Comparison of ENCODE assay signal across 27 cellular contexts in the genomic region with DNA sequence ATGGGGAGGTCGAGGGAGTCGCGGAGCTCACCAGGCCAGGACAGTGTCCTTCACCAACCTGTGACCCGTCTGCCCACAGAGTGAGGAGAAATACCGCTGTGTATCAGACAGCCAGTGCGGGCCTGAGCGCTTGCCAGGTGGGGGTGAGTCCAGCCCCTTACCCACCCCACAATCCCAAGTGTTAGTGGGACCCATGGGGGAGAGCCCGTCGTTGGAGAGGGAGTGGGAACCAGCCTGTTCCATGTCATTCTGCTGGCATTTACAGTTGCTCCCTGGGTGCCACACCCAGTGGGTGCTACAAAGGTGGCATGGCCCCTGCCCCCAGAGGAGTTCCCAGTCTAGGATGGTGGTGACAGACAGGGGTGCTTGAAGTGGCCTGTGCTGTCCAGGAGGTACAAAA. TPM values are rescaled to one million over a fixed set of nuclear protein-coding genes. Genes with fewer than 3 reads are reported as not detected.
DNase-seq lines count a peak whose midpoint lies in the region; ATAC-seq and TF ChIP-seq lines count a peak whose summit lies in the region.
"Had no signal": no experiment of that assay in that cellular context is flagged by ENCODE, and none has a peak within 500 bp of the region (broad histone marks: within the 10 kb centered on the region; RNA-seq: fewer than 3 reads in every experiment).

No MANE protein-coding gene starts in this region.

- no peaks in the 10 kb centered on the region for H3K36me3 Mint-ChIP-seq in activated CD4-positive, alpha-beta T cell treated with anti-CD3 and anti-CD28 coated beads, Interleukin-2, amount 10 ng/mL, durations not matched to agents 7 days and 5 days (ENCODE audit: low read depth)
- H3K36me3 Mint-ChIP-seq in T-helper 17 cell (ENCODE audit: low read depth) = no peaks in the 10 kb centered on the region
- H3K36me3 Mint-ChIP-seq in nephron progenitor cell (ENCODE audit: low read depth) = peaks cover 8% of the 10 kb centered on the region
- H3K36me3 Mint-ChIP-seq in stimulated activated effector memory CD8-positive, alpha-beta T cell treated with anti-CD3 and anti-CD28 coated beads, Interleukin-12 subunit alpha, Interleukin-12 subunit beta, amount 100 ng/mL, for 72 hours = no peaks in the 10 kb centered on the region
- H3K36me3 Mint-ChIP-seq: CD4-positive, CD25-positive, alpha-beta regulatory T cell had no signal

- H3K9me3 Mint-ChIP-seq in activated CD4-positive, alpha-beta T cell treated with anti-CD3 and anti-CD28 coated beads, Interleukin-2, amount 10 ng/mL, durations not matched to agents 7 days and 5 days = peaks cover 5% of the 10 kb centered on the region
- peaks cover 17% of the 10 kb centered on the region for H3K9me3 Mint-ChIP-seq in nephron progenitor cell
- no peaks in the 10 kb centered on the region for H3K9me3 Mint-ChIP-seq in stimulated activated effector memory CD8-positive, alpha-beta T cell treated with anti-CD3 and anti-CD28 coated beads, Interleukin-12 subunit alpha, Interleukin-12 subunit beta, amount 100 ng/mL, for 72 hours

- DNase-seq in activated CD4-positive, alpha-beta T cell treated with anti-CD3 and anti-CD28 coated beads, Interleukin-2, amount 10 ng/mL, durations not matched to agents 7 days and 5 days = no peak
- no peak for DNase-seq in activated CD4-positive, alpha-beta T cell treated with anti-CD3 and anti-CD28 coated beads, Interleukin-2, amount 50 U/mL, for 1 hour
- DNase-seq in T-helper 17 cell (no peak), nephron progenitor cell (no peak), midbrain (lab: John Stamatoyannopoulos, UW) (no peak), ecto neural progenitor cell (ENCODE audit: low spot score) (no peak)
- no peak for DNase-seq in stimulated activated effector memory CD8-positive, alpha-beta T cell treated with anti-CD3 and anti-CD28 coated beads, Interleukin-12 subunit alpha, Interleukin-12 subunit beta, amount 100 ng/mL, for 72 hours (ENCODE audit: low spot score in 2 of 2)
- DNase-seq: ACHN; CD4-positive, CD25-positive, alpha-beta regulatory T cell; DMS153; DND-41; H7; HFFc6; KBM-7; MG63; NCI-H1105 treated with DMSO at 0.1 percent for 48 hours; NCI-H146; NCI-H2029; NCI-H446 treated with DMSO at 0.1 percent for 48 hours; NCI-H526; NK-92 treated with Interleukin-12 subunit alpha and Interleukin-12 subunit beta, amount 100 ng/mL, for 24 hours; PC-9 had no signal

- POLR2A ChIA-PET in activated CD4-positive, alpha-beta T cell treated with anti-CD3 and anti-CD28 coated beads, Interleukin-2, amount 10 ng/mL, durations not matched to agents 7 days and 5 days (lab: Charles Lee) = no interaction called here

- no peak overlapping the region for H3K4me3 Mint-ChIP-seq in activated CD4-positive, alpha-beta T cell treated with anti-CD3 and anti-CD28 coated beads, Interleukin-2, amount 10 ng/mL, durations not matched to agents 7 days and 5 days
- H3K4me3 Mint-ChIP-seq in T-helper 17 cell (no peak overlapping the region), nephron progenitor cell (peak overlapping the region; percentile 46)
- no peak overlapping the region for H3K4me3 Mint-ChIP-seq in stimulated activated effector memory CD8-positive, alpha-beta T cell treated with anti-CD3 and anti-CD28 coated beads, Interleukin-12 subunit alpha, Interleukin-12 subunit beta, amount 100 ng/mL, for 72 hours
- H3K4me3 Mint-ChIP-seq: CD4-positive, CD25-positive, alpha-beta regulatory T cell; HFFc6 had no signal

- no peak for TF ChIP-seq CTCF in nephron progenitor cell (IDR thresholded peaks at IDR 0.05)

- H3K4me1 Mint-ChIP-seq in activated CD4-positive, alpha-beta T cell treated with anti-CD3 and anti-CD28 coated beads, Interleukin-2, amount 10 ng/mL, durations not matched to agents 7 days and 5 days = peaks cover 3% of the 10 kb centered on the region
- H3K4me1 Mint-ChIP-seq in T-helper 17 cell = peaks cover 5% of the 10 kb centered on the region
- H3K4me1 Mint-ChIP-seq in nephron progenitor cell = peaks cover 81% of the 10 kb centered on the region
- H3K4me1 Mint-ChIP-seq in stimulated activated effector memory CD8-positive, alpha-beta T cell treated with anti-CD3 and anti-CD28 coated beads, Interleukin-12 subunit alpha, Interleukin-12 subunit beta, amount 100 ng/mL, for 72 hours = peaks cover 9% of the 10 kb centered on the region

- no peaks in the 10 kb centered on the region for H3K27me3 Mint-ChIP-seq in activated CD4-positive, alpha-beta T cell treated with anti-CD3 and anti-CD28 coated beads, Interleukin-2, amount 10 ng/mL, durations not matched to agents 7 days and 5 days
- no peaks in the 10 kb centered on the region for H3K27me3 Mint-ChIP-seq in T-helper 17 cell
- peaks cover 4% of the 10 kb centered on the region for H3K27me3 Mint-ChIP-seq in nephron progenitor cell (ENCODE audit: low read depth, poor library complexity)

- peak overlapping the region; percentile 62 for H3K27ac Mint-ChIP-seq in activated CD4-positive, alpha-beta T cell treated with anti-CD3 and anti-CD28 coated beads, Interleukin-2, amount 10 ng/mL, durations not matched to agents 7 days and 5 days
- peak overlapping the region; percentile 63 for H3K27ac Mint-ChIP-seq in T-helper 17 cell
- H3K27ac Mint-ChIP-seq in nephron progenitor cell = peak overlapping the region; percentile 74
- peak overlapping the region; percentile 88 for H3K27ac Mint-ChIP-seq in stimulated activated effector memory CD8-positive, alpha-beta T cell treated with anti-CD3 and anti-CD28 coated beads, Interleukin-12 subunit alpha, Interleukin-12 subunit beta, amount 100 ng/mL, for 72 hours
- H3K27ac Mint-ChIP-seq: HFFc6 had no signal

- no peaks in the 10 kb centered on the region for H3K9me3 ChIP-seq in T-helper 17 cell (ENCODE audit: control insufficient read depth, low read length, poor library complexity, severe bottlenecking)
- H3K9me3 ChIP-seq: SJCRH30 had no signal

- CTCF ChIA-PET in activated CD4-positive, alpha-beta T cell treated with anti-CD3 and anti-CD28 coated beads, Interleukin-2, amount 10 ng/mL, durations not matched to agents 7 days and 5 days (lab: Charles Lee) = interaction anchor here (0.8 to 1.0 kb wide), 2 partner anchors 9 to 111 kb away, joined by 3 read pairs; a partner anchor contains a TSS

- ATAC-seq in T-helper 17 cell = no peak
- ATAC-seq in stimulated activated effector memory CD8-positive, alpha-beta T cell treated with anti-CD3 and anti-CD28 coated beads, Interleukin-12 subunit alpha, Interleukin-12 subunit beta, amount 100 ng/mL, for 72 hours = peak; percentile 24
- ATAC-seq in GM18502 (IDR thresholded peaks at IDR 0.05; ENCODE audit: poor library complexity, unreplicated experiment) = no peak
- ATAC-seq: Right ventricle myocardium inferior had no signal

RNA-seq across cellular contexts. Expression of a gene that starts 9.2 kb away (rescaled TPM):
- total RNA-seq in activated CD4-positive, alpha-beta T cell treated with anti-CD3 and anti-CD28 coated beads, Interleukin-2, amount 10 ng/mL, durations not matched to agents 7 days and 5 days = not detected
- not detected for total RNA-seq in T-helper 17 cell
- total RNA-seq: CD4-positive, CD25-positive, alpha-beta regulatory T cell; H7; HFFc6; LHCN-M2; PC-9; RPMI7951; SJCRH30 had no signal

RNA-seq across cellular contexts. Expression of a gene that starts 11.6 kb away (rescaled TPM):
- 100 to 1,000 TPM; 165 to 175 TPM for total RNA-seq in activated CD4-positive, alpha-beta T cell treated with anti-CD3 and anti-CD28 coated beads, Interleukin-2, amount 10 ng/mL, durations not matched to agents 7 days and 5 days
- 10 to 100 TPM; 46.4 to 47.2 TPM for total RNA-seq in T-helper 17 cell

RNA-seq across cellular contexts. Expression of a gene that starts 22.6 kb away (rescaled TPM):
- total RNA-seq in activated CD4-positive, alpha-beta T cell treated with anti-CD3 and anti-CD28 coated beads, Interleukin-2, amount 10 ng/mL, durations not matched to agents 7 days and 5 days = 10 to 100 TPM in 1 of 2 experiments, 1 to 10 TPM in 1; 8.9 to 10.4 TPM
- 10 to 100 TPM in 1 of 2 donors, 1 to 10 TPM in 1; 8.7 to 16.2 TPM for total RNA-seq in T-helper 17 cell

RNA-seq across cellular contexts. Expression of a gene that starts 33.6 kb away (rescaled TPM):
- total RNA-seq in activated CD4-positive, alpha-beta T cell treated with anti-CD3 and anti-CD28 coated beads, Interleukin-2, amount 10 ng/mL, durations not matched to agents 7 days and 5 days = not detected
- not detected for total RNA-seq in T-helper 17 cell
- total RNA-seq: CD4-positive, CD25-positive, alpha-beta regulatory T cell; H7; HFFc6; LHCN-M2; PC-9; Right ventricle myocardium inferior; RPMI7951; SJCRH30 had no signal

RNA-seq across cellular contexts. Expression of a gene that starts 43.1 kb away (rescaled TPM):
- under 1 TPM; 0.17 to 0.40 TPM for total RNA-seq in activated CD4-positive, alpha-beta T cell treated with anti-CD3 and anti-CD28 coated beads, Interleukin-2, amount 10 ng/mL, durations not matched to agents 7 days and 5 days
- under 1 TPM; 0.55 to 0.92 TPM for total RNA-seq in T-helper 17 cell
- total RNA-seq: CD4-positive, CD25-positive, alpha-beta regulatory T cell; H7; HFFc6; LHCN-M2; PC-9; Right ventricle myocardium inferior; RPMI7951; SJCRH30 had no signal
